In the genomic region with DNA sequence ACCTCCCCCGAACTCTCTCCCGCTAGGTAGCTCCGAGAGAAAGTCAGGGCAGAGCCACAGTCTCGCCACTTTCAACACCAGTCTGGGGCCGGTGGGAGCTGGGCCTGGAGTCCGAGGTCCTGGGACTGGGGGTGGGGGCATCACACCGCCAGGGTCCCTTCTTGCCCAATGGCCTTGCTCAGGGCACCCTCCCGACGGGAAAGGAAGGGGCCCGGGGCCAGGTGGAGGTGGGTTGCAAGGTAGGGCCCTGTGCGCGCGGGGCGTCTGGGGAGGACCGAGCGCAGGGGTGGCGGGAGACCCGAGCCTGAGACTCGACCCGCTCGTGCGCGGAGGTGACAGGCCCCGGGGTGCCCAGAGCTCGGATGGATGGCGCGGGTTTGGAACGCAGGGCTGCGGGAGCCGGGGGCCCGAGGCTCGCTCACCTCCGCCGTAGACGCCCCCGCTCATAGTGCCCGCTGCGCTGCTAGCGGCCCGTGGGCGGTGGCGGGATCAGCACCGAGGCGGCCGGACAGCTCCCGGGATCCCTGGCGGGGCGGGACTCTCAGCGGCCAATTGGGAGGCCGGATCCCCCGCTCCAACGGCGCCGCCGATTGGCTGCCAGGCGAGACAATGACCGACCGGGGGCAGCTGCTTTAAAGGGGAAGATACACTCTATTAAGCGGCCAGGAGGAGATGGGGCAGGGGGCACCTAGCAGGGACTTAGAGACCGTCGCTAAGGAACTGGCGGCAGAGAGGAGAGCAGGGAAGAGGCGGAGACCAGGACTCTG, we compare ENCODE assay signal across 1 cellular context.
TF ChIP-seq lines count a peak whose summit lies in the region.

TSS of gene ACTL6B (minus strand) at position 541 of the 767 bp plus-strand sequence. CDS start at position 447, 94 bp downstream.

TF ChIP-seq in endothelial cell of umbilical vein, 7 proteins besides CTCF, POLR2A, EP300 and RAD21 (continued from another document):
- no peak for TF ChIP-seq JUN (IDR thresholded peaks at IDR 0.05; ENCODE audit: borderline replicate concordance, insufficient read depth, insufficient read length, low read depth)
- no peak for TF ChIP-seq EZH2 (IDR thresholded peaks at IDR 0.05; ENCODE audit: borderline replicate concordance, low read depth, low read length, severe bottlenecking)
